35 cellular contexts compared by ENCODE assay signal in genomic region chr1:68801440-68801839, GRCh38.
"Had no signal": no experiment of that assay in that cellular context is flagged by ENCODE, and none has a peak within 500 bp of the region (broad histone marks: within the 10 kb centered on the region; RNA-seq: fewer than 3 reads in every experiment).

No MANE protein-coding gene starts in this region.

- H3K4me3 ChIP-seq: MG63 had no signal

- H3K36me3 ChIP-seq: MG63 had no signal

- DNase-seq: Karpas-422, Kasumi-1, MG63, MM.1S, MV-4-11, NCI-H1048, NCI-H1092, NCI-H1092 treated with DMSO at 0.1 percent for 48 hours, NCI-H1105, NCI-H1105 treated with DMSO at 0.1 percent for 48 hours, NCI-H1417, NCI-H1417 treated with DMSO at 0.1 percent for 48 hours, NCI-H1436, NCI-H1436 treated with DMSO at 0.1 percent for 48 hours, NCI-H146, NCI-H1694, NCI-H1694 treated with DMSO at 0.1 percent for 48 hours, NCI-H187, NCI-H187 treated with DMSO at 0.1 percent for 48 hours, NCI-H1930, NCI-H2029, NCI-H2029 treated with DMSO at 0.1 percent for 48 hours, NCI-H2081, NCI-H2081 treated with DMSO at 0.1 percent for 48 hours, NCI-H2107, NCI-H2171, NCI-H2171 treated with DMSO at 0.1 percent for 48 hours, NCI-H2227 treated with DMSO at 0.1 percent for 48 hours, NCI-H226, NCI-H345, NCI-H446, NCI-H446 treated with DMSO at 0.1 percent for 48 hours, NCI-H510A, NCI-H510A treated with DMSO at 0.1 percent for 48 hours, NCI-H524 had no signal

- H3K27me3 ChIP-seq: MG63 had no signal

- H3K9me3 ChIP-seq: MG63 had no signal
